In genomic region chr3:149536429-149536828, GRCh38 we compare ENCODE assay signal across 10 cellular contexts.
DNase-seq lines count a peak whose midpoint lies in the region; ATAC-seq and TF ChIP-seq lines count a peak whose summit lies in the region.
"Had no signal": no experiment of that assay in that cellular context is flagged by ENCODE, and none has a peak within 500 bp of the region (broad histone marks: within the 10 kb centered on the region; RNA-seq: fewer than 3 reads in every experiment).

No MANE protein-coding gene starts in this region.

- H3K9me3 Mint-ChIP-seq in progenitor cell of endocrine pancreas (ENCODE audit: low read depth) = no peaks in the 10 kb centered on the region

- DNase-seq in H4 (ENCODE audit: low spot score) (peak; percentile 68), anterior cingulate cortex (lab: John Stamatoyannopoulos, UW) (peak in 41 of 58 donors; percentile 6 to 72 (median 23)), right cardiac atrium (peak; percentile 66 to 88 (median 87)), progenitor cell of endocrine pancreas (ENCODE audit: low spot score, unreplicated experiment) (peak; percentile 17), NCI-H187 (lab: John Stamatoyannopoulos, UW) (no peak), KG1 (lab: John Stamatoyannopoulos, UW) (no peak), NCI-H1694 (lab: John Stamatoyannopoulos, UW) (no peak)
- DNase-seq in effector CD4-positive, alpha-beta T cell = no peak
- DNase-seq: activated CD4-positive, alpha-beta T cell treated with anti-CD3 and anti-CD28 coated beads for 1 hour; stimulated activated CD4-positive, alpha-beta T cell treated with anti-CD3 and anti-CD28 coated beads, Interleukin-1b, Interleukin-23, amount 100 ng/mL, for 48 hours had no signal

- H3K4me3 Mint-ChIP-seq in progenitor cell of endocrine pancreas (ENCODE audit: low read depth) = peak overlapping the region; percentile 12

- H3K4me3 ChIP-seq in right cardiac atrium (ENCODE audit: low read length) = no peak overlapping the region

- intact Hi-C loops in right cardiac atrium (cut with DNase I) = loop anchor here in 1 of 4 donors (5.0 kb wide), 1 partner anchor 121 kb away; the partner anchor contains the start of gene WWTR1

- peak overlapping the region; percentile 77 for H3K27ac Mint-ChIP-seq in progenitor cell of endocrine pancreas

- no peaks in the 10 kb centered on the region for H3K27me3 ChIP-seq in right cardiac atrium (ENCODE audit: control insufficient read depth, insufficient read depth)

- peak; percentile 78 to 82 for ATAC-seq in right cardiac atrium

- H3K27ac ChIP-seq in right cardiac atrium (ENCODE audit: low read length) = no peak overlapping the region

- peaks cover 41% of the 10 kb centered on the region for H3K4me1 Mint-ChIP-seq in progenitor cell of endocrine pancreas (ENCODE audit: low read depth)

- no peaks in the 10 kb centered on the region for H3K27me3 Mint-ChIP-seq in progenitor cell of endocrine pancreas

- H3K9me3 ChIP-seq in right cardiac atrium (ENCODE audit: control insufficient read depth, low read length) = no peaks in the 10 kb centered on the region

- 12% methylated on average over 11 of the region's 11 CpGs for WGBS in right cardiac atrium

- no peak for TF ChIP-seq CTCF in progenitor cell of endocrine pancreas (IDR thresholded peaks at IDR 0.05; ENCODE audit: unreplicated experiment)

- no peaks in the 10 kb centered on the region for H3K36me3 Mint-ChIP-seq in progenitor cell of endocrine pancreas (ENCODE audit: insufficient read depth)

- peaks cover 17% of the 10 kb centered on the region for H3K4me1 ChIP-seq in right cardiac atrium (ENCODE audit: control insufficient read depth, insufficient read depth, low read length)

Comparison
In these comparisons a context has a peak if more than half of its experiments do, and no peak if none do; other contexts are left out.
1. DNase-seq: peak in H4 (single experiment), anterior cingulate cortex (41 of 58), right cardiac atrium (3 of 3) and progenitor cell of endocrine pancreas (single experiment); none in NCI-H187 (0 of 2), effector CD4-positive, alpha-beta T cell (single experiment), KG1 (single experiment) and NCI-H1694 (single experiment).